15 cellular contexts compared by ENCODE assay signal in the genomic region with DNA sequence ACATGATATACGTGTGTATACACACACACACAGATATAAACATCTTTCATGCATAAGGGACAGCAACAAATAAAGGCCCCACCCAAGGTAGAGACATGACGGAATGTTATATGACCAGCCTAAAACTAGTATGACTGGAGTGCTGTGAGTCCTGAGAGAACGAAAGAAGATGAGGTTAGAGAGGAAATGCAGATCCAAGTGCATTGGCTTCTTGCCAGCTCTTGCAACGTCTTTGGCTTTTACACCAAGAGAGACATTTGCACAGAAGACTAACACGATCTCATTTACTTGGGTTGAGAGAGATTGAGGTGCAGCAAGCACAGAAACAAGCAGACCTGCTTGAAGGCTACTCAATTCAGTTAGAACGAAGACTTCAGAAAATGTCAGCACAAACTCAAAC. TPM values are rescaled to one million over a fixed set of nuclear protein-coding genes. Genes with fewer than 3 reads are reported as not detected.
DNase-seq lines count a peak whose midpoint lies in the region; ATAC-seq and TF ChIP-seq lines count a peak whose summit lies in the region.
"Had no signal": no experiment of that assay in that cellular context is flagged by ENCODE, and none has a peak within 500 bp of the region (broad histone marks: within the 10 kb centered on the region; RNA-seq: fewer than 3 reads in every experiment).

No MANE protein-coding gene starts in this region.

- H3K36me3 ChIP-seq in PC-3 (ENCODE audit: low read depth, low read length) (no peaks in the 10 kb centered on the region), PC-9 (ENCODE audit: low read depth) (no peaks in the 10 kb centered on the region)
- H3K36me3 ChIP-seq: Peyer's patch had no signal

- intact Hi-C loops in PC-3 (cut with micrococcal nuclease) (no loop called here), PC-9 (cut with micrococcal nuclease; ENCODE audit: unreplicated experiment) (no loop called here)

- H3K79me2 ChIP-seq in PC-3 (ENCODE audit: low read length) (no peaks in the 10 kb centered on the region), PC-9 (ENCODE audit: low read depth) (no peaks in the 10 kb centered on the region)

- H2AFZ ChIP-seq in PC-3 (ENCODE audit: low read length) (no peak overlapping the region), PC-9 (no peak overlapping the region)

- H3F3A ChIP-seq in PC-3 (ENCODE audit: low read length, unreplicated experiment) (no peaks in the 10 kb centered on the region), PC-9 (ENCODE audit: insufficient read depth, low read depth) (no peaks in the 10 kb centered on the region)

- H3K4me3 ChIP-seq in AG10803 (ENCODE audit: low read length): no peak overlapping the region
- H3K4me3 ChIP-seq in PC-3 (ENCODE audit: low read length): no peak overlapping the region
- H3K4me3 ChIP-seq in PC-9: no peak overlapping the region
- H3K4me3 ChIP-seq: Peyer's patch had no signal

- H3K27ac ChIP-seq in PC-3 (ENCODE audit: low read length): no peak overlapping the region
- H3K27ac ChIP-seq in PC-9: no peak overlapping the region
- H3K27ac ChIP-seq: Peyer's patch had no signal

- no peak overlapping the region for H3K4me2 ChIP-seq in PC-3 (ENCODE audit: low read length)
- H3K4me2 ChIP-seq in PC-9: no peak overlapping the region

- H3K9me2 ChIP-seq in PC-3 (replicated peaks; ENCODE audit: low read length) (no peaks in the 10 kb centered on the region), PC-9 (ENCODE audit: insufficient read depth) (no peaks in the 10 kb centered on the region)

- ATAC-seq in PC-3 (no peak), omental fat pad (ENCODE audit: low FRiP score) (no peak), HG03108 (IDR thresholded peaks at IDR 0.05; ENCODE audit: unreplicated experiment) (no peak)
- ATAC-seq: naive thymus-derived CD8-positive, alpha-beta T cell had no signal

- no peak overlapping the region for H3K9ac ChIP-seq in PC-3 (ENCODE audit: low read length)

- TF ChIP-seq CTCF in AG10803 (conservative IDR thresholded peaks at IDR 0.05; ENCODE audit: low read length) (no peak), PC-3 (conservative IDR thresholded peaks at IDR 0.05; ENCODE audit: low read depth, low read length) (no peak), omental fat pad (IDR thresholded peaks at IDR 0.05) (no peak), PC-9 (conservative IDR thresholded peaks at IDR 0.05) (no peak)

- H3K9me3 ChIP-seq in PC-3 (ENCODE audit: low read length) (no peaks in the 10 kb centered on the region), PC-9 (ENCODE audit: insufficient read depth, low read depth) (no peaks in the 10 kb centered on the region)
- H3K9me3 ChIP-seq: Caco-2, Peyer's patch had no signal

- POLR2A ChIA-PET in HEK293T (lab: Yijun Ruan, JAX) (no interaction called here), PC-3 (lab: Charles Lee; ENCODE audit: unreplicated experiment) (no interaction called here), PC-9 (lab: Charles Lee; ENCODE audit: unreplicated experiment) (no interaction called here)

- DNase-seq in AG10803 (ENCODE audit: low read depth): peak; percentile 35
- DNase-seq in HEK293T (ENCODE audit: extremely low spot score): peak; percentile 14
- DNase-seq in PC-3: peak; percentile 40
- peak; percentile 29 for DNase-seq in fibroblast of the conjunctiva (ENCODE audit: low read depth)
- DNase-seq in omental fat pad (ENCODE audit: low spot score): no peak
- no peak for DNase-seq in PC-9
- DNase-seq in putamen (ENCODE audit: low spot score): no peak
- DNase-seq: activated CD4-positive, alpha-beta T cell treated with anti-CD3 and anti-CD28 coated beads for 48 hours; activated naive CD4-positive, alpha-beta T cell; Caco-2; effector CD8-positive, alpha-beta T cell; naive thymus-derived CD8-positive, alpha-beta T cell; Peyer's patch; stimulated activated CD8-positive, alpha-beta memory T cell treated with anti-CD3 and anti-CD28 coated beads, Interleukin-4, amount 100 ng/mL, for 48 hours had no signal

- H3K4me1 ChIP-seq in PC-3 (ENCODE audit: insufficient read depth, low read length) (peaks cover 3% of the 10 kb centered on the region; the same call in 1 of the 2 replicates), PC-9 (replicated peaks; ENCODE audit: insufficient read depth) (no peaks in the 10 kb centered on the region)
- H3K4me1 ChIP-seq: Caco-2, Peyer's patch had no signal

- no peaks in the 10 kb centered on the region for H4K20me1 ChIP-seq in PC-3 (ENCODE audit: low read length)
- no peaks in the 10 kb centered on the region for H4K20me1 ChIP-seq in PC-9 (ENCODE audit: insufficient read depth)

- CTCF ChIA-PET in HEK293T (lab: Yijun Ruan, JAX): no interaction called here
- CTCF ChIA-PET in PC-3 (lab: Charles Lee): no interaction called here
- CTCF ChIA-PET in PC-9 (lab: Charles Lee): interaction anchor here (0.7 kb wide), 1 partner anchor 182 kb away, joined by 3 read pairs; no protein-coding TSS in a partner anchor

- H3K27me3 ChIP-seq in PC-3 (ENCODE audit: low read length) (no peaks in the 10 kb centered on the region), PC-9 (ENCODE audit: insufficient read depth, low read depth) (no peaks in the 10 kb centered on the region)
- H3K27me3 ChIP-seq: Peyer's patch had no signal

- BruUV-seq in PC-3 (replicated peaks; lab: Mats Ljungman, UMichigan) (no TSS peak), PC-9 (replicated peaks; lab: Mats Ljungman, UMichigan) (no TSS peak)

TF ChIP-seq in HEK293T, 16 proteins besides CTCF, POLR2A, EP300 and RAD21:
- no peak for TF ChIP-seq ARNT (IDR thresholded peaks at IDR 0.05)
- TF ChIP-seq, protein P1, sequence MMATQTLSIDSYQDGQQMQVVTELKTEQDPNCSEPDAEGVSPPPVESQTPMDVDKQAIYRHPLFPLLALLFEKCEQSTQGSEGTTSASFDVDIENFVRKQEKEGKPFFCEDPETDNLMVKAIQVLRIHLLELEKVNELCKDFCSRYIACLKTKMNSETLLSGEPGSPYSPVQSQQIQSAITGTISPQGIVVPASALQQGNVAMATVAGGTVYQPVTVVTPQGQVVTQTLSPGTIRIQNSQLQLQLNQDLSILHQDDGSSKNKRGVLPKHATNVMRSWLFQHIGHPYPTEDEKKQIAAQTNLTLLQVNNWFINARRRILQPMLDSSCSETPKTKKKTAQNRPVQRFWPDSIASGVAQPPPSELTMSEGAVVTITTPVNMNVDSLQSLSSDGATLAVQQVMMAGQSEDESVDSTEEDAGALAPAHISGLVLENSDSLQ (IDR thresholded peaks at IDR 0.05): no peak
- no peak for TF ChIP-seq SUZ12 (IDR thresholded peaks at IDR 0.05)
- no peak for TF ChIP-seq CTBP1 (IDR thresholded peaks at IDR 0.05; ENCODE audit: borderline replicate concordance)
- no peak for TF ChIP-seq FOXA1 (IDR thresholded peaks at IDR 0.05)
- no peak for TF ChIP-seq ZNF384 (IDR thresholded peaks at IDR 0.05)
- TF ChIP-seq NFRKB (IDR thresholded peaks at IDR 0.05): no peak
- TF ChIP-seq TARDBP (IDR thresholded peaks at IDR 0.05): no peak
- TF ChIP-seq LEF1 (IDR thresholded peaks at IDR 0.05; ENCODE audit: borderline replicate concordance): no peak
- no peak for TF ChIP-seq L3MBTL2 (conservative IDR thresholded peaks at IDR 0.05)
- no peak for TF ChIP-seq FOXM1 (IDR thresholded peaks at IDR 0.05; ENCODE audit: borderline replicate concordance)
- TF ChIP-seq ELF4 (IDR thresholded peaks at IDR 0.05): no peak
- no peak for TF ChIP-seq FOXK2 (IDR thresholded peaks at IDR 0.05)
- no peak for TF ChIP-seq HDGF (IDR thresholded peaks at IDR 0.05; ENCODE audit: borderline replicate concordance)

RNA-seq across cellular contexts. Expression of a gene that starts 23.0 kb away (rescaled TPM):
- total RNA-seq in PC-3 (2014; rRNA removed) (not detected in 2 replicates), omental fat pad (not detected), PC-9 (2021) (0.20 and 0.63 TPM in 2 replicates)
- total RNA-seq: Caco-2; naive thymus-derived CD8-positive, alpha-beta T cell; Peyer's patch had no signal

Comparison
In these comparisons a context has a peak if more than half of its experiments do, and no peak if none do; other contexts are left out.
1. DNase-seq: peak in AG10803 (single experiment), HEK293T (single experiment), PC-3 (single experiment) and fibroblast of the conjunctiva (single experiment); none in omental fat pad (single experiment), PC-9 (0 of 2) and putamen (single experiment).